29 cellular contexts compared by ENCODE assay signal in genomic region chr19:57473646-57474045, GRCh38. TPM values are rescaled to one million over a fixed set of nuclear protein-coding genes. Genes with fewer than 3 reads are reported as not detected.
A peak's percentile ranks its signal among the peaks of the same experiment; 100 is the strongest.
DNase-seq lines count a peak whose midpoint lies in the region; ATAC-seq, FAIRE-seq and TF ChIP-seq lines count a peak whose summit lies in the region.
"Had no signal": no experiment of that assay in that cellular context is flagged by ENCODE, and none has a peak within 500 bp of the region (broad histone marks: within the 10 kb centered on the region; RNA-seq: fewer than 3 reads in every experiment).

No MANE protein-coding gene starts in this region.

- no peak overlapping the region for H3K27ac Mint-ChIP-seq in endodermal cell
- H3K27ac Mint-ChIP-seq: activated CD8-positive, alpha-beta T cell treated with anti-CD3 and anti-CD28 coated beads for 36 hours; activated naive CD8-positive, alpha-beta T cell treated with anti-CD3 and anti-CD28 coated beads, Interleukin-2, amount 50 U/mL, for 24 hours; HFFc6; immature natural killer cell had no signal

- TF ChIP-seq POLR2A in spleen (IDR thresholded peaks at IDR 0.05), result no peak

- H3K36me3 ChIP-seq in GM23248 (ENCODE audit: low read depth) (peaks cover 50% of the 10 kb centered on the region), OCI-LY7 (ENCODE audit: insufficient read depth, low read length) (0 out of 2 replicates have a peak, but pooled peaks cover 5% of the 10 kb centered on the region), endodermal cell (ENCODE audit: control insufficient read depth, insufficient read depth, low read length) (peaks cover 69% of the 10 kb centered on the region), kidney (ENCODE audit: control insufficient read depth in 1 of 2, insufficient read depth in 2 of 2, low read length in 2 of 2) (peaks cover 27 to 42% of the 10 kb centered on the region in 2 donors), spleen (peaks cover 18 to 78% (median 45%) of the 10 kb centered on the region in 6 donors)

- H3K36me3 Mint-ChIP-seq in endodermal cell (ENCODE audit: low read depth), result peaks cover 91% of the 10 kb centered on the region

- TF ChIP-seq CTCF in OCI-LY7 (conservative IDR thresholded peaks at IDR 0.05; ENCODE audit: low read length) (no peak), endodermal cell (conservative IDR thresholded peaks at IDR 0.05) (no peak), kidney (IDR thresholded peaks at IDR 0.05; ENCODE audit: borderline replicate concordance, extremely low read depth, insufficient read depth) (no peak), spleen (IDR thresholded peaks at IDR 0.05 in 8 of 11, conservative IDR thresholded peaks at IDR 0.05 in 3 of 11) (no peak)

- H3K9me3 ChIP-seq in GM23248 (ENCODE audit: low read depth), result peaks cover 6% of the 10 kb centered on the region
- peaks cover 27% of the 10 kb centered on the region for H3K9me3 ChIP-seq in OCI-LY7 (ENCODE audit: low read length)
- peaks cover 90% of the 10 kb centered on the region for H3K9me3 ChIP-seq in endodermal cell (ENCODE audit: control insufficient read depth, low read length)
- peaks cover 54 to 82% of the 10 kb centered on the region in 2 donors for H3K9me3 ChIP-seq in kidney (ENCODE audit: control insufficient read depth in 1 of 2, low read length in 2 of 2)
- H3K9me3 ChIP-seq in spleen, result peaks cover 54 to 95% (median 90%) of the 10 kb centered on the region in 8 donors

- peaks cover 9% of the 10 kb centered on the region; the same call in 1 of the 2 replicates for H3F3A ChIP-seq in GM23248 (ENCODE audit: insufficient read depth)

- H3K79me2 ChIP-seq in GM23248 (ENCODE audit: insufficient read depth) (peaks cover 87% of the 10 kb centered on the region), OCI-LY7 (ENCODE audit: insufficient read depth, low read depth, low read length) (no peaks in the 10 kb centered on the region)

- H3K27ac ChIP-seq in GM23248 (no peak overlapping the region), OCI-LY7 (ENCODE audit: low read depth, low read length, poor library complexity, severe bottlenecking) (no peak overlapping the region), endodermal cell (ENCODE audit: low read depth, low read length) (no peak overlapping the region), kidney (ENCODE audit: low read depth in 2 of 2, low read length in 2 of 2) (no peak overlapping the region), spleen (no peak overlapping the region)
- H3K27ac ChIP-seq: brain microvascular endothelial cell, foreskin keratinocyte, KMS-11, parathyroid adenoma, right atrium auricular region, RWPE1, transverse colon had no signal

- H2AFZ ChIP-seq in GM23248 (no peak overlapping the region), OCI-LY7 (ENCODE audit: low read length) (no peak overlapping the region)
- H2AFZ ChIP-seq: parathyroid adenoma had no signal

- in situ Hi-C loops in GM23248 (cut with MboI), result no loop called here

- peaks cover 1% of the 10 kb centered on the region for H3K27me3 Mint-ChIP-seq in endodermal cell (ENCODE audit: insufficient read depth)
- H3K27me3 Mint-ChIP-seq: activated CD8-positive, alpha-beta T cell treated with anti-CD3 and anti-CD28 coated beads for 36 hours; activated naive CD8-positive, alpha-beta T cell treated with anti-CD3 and anti-CD28 coated beads, Interleukin-2, amount 50 U/mL, for 24 hours had no signal

- H3K4me2 ChIP-seq in GM23248 (ENCODE audit: unreplicated experiment), result no peak overlapping the region
- H3K4me2 ChIP-seq in OCI-LY7 (ENCODE audit: low read length), result peak overlapping the region; percentile 16; the same call in 1 of the 2 replicates
- H3K4me2 ChIP-seq: KMS-11 had no signal

- H3K4me3 Mint-ChIP-seq in endodermal cell, result no peak overlapping the region
- H3K4me3 Mint-ChIP-seq: activated CD8-positive, alpha-beta T cell treated with anti-CD3 and anti-CD28 coated beads for 36 hours; activated naive CD8-positive, alpha-beta T cell treated with anti-CD3 and anti-CD28 coated beads, Interleukin-2, amount 50 U/mL, for 24 hours; HFFc6; immature natural killer cell had no signal

- no TSS peak for BruUV-seq in OCI-LY7 (replicated peaks; lab: Mats Ljungman, UMichigan)

- no peak for FAIRE-seq in kidney (lab: Jason Lieb, UNC)
- FAIRE-seq: TTC549 had no signal

- no peak for ATAC-seq in GM21723 (IDR thresholded peaks at IDR 0.05; ENCODE audit: unreplicated experiment)
- ATAC-seq: activated CD8-positive, alpha-beta T cell treated with anti-CD3 and anti-CD28 coated beads for 36 hours; activated naive CD8-positive, alpha-beta T cell treated with anti-CD3 and anti-CD28 coated beads, Interleukin-2, amount 50 U/mL, for 24 hours; foreskin keratinocyte; stimulated activated naive CD8-positive, alpha-beta T cell treated with anti-CD3 and anti-CD28 coated beads, Interleukin-15, Interleukin-2, amounts not matched to agents 100 U/mL and 50 U/mL, for 24 hours had no signal

- no peak overlapping the region for H3K4me3 ChIP-seq in GM23248
- no peak overlapping the region for H3K4me3 ChIP-seq in OCI-LY7 (ENCODE audit: low read depth, low read length, poor library complexity, severe bottlenecking)
- H3K4me3 ChIP-seq in endodermal cell (ENCODE audit: low read length), result peak overlapping the region; percentile 67
- peak overlapping the region; percentile 10 to 16 for H3K4me3 ChIP-seq in kidney (ENCODE audit: low read length in 2 of 2)
- H3K4me3 ChIP-seq in spleen, result peak overlapping the region in 1 of 8 donors; percentile 38
- H3K4me3 ChIP-seq: right atrium auricular region, transverse colon had no signal

- WGBS in GM23248 (ENCODE audit: low coverage in 1 of 2, low lambda C conversion rate in 2 of 2, missing lambda C conversion rate in 2 of 2), 2 experiments, result 88 to 93% methylated on average over 4 of the region's 4 CpGs
- 98 to 100% methylated on average over 4 of the region's 4 CpGs for WGBS in endodermal cell (ENCODE audit: insufficient coverage in 1 of 2, insufficient read length in 1 of 2), 2 experiments
- 88 to 95% (median 93%) methylated on average over 4 of the region's 4 CpGs for WGBS in spleen, 5 donors

- H3K9me2 ChIP-seq in GM23248 (ENCODE audit: insufficient read depth), result no peaks in the 10 kb centered on the region
- H3K9me2 ChIP-seq in OCI-LY7 (ENCODE audit: insufficient read depth, low read length), result no peaks in the 10 kb centered on the region

- peaks cover 98% of the 10 kb centered on the region for H3K9me3 Mint-ChIP-seq in endodermal cell

- H3K9ac ChIP-seq in GM23248 (no peak overlapping the region), endodermal cell (ENCODE audit: extremely low read depth, low read length, poor library complexity, severe bottlenecking) (no peak overlapping the region), kidney (ENCODE audit: low read length in 2 of 2) (no peak overlapping the region)
- H3K9ac ChIP-seq: KMS-11, parathyroid adenoma had no signal

- H3K4me1 ChIP-seq in GM23248 (ENCODE audit: insufficient read depth), result peaks cover 8% of the 10 kb centered on the region; the same call in 1 of the 2 replicates
- H3K4me1 ChIP-seq in OCI-LY7 (ENCODE audit: insufficient read depth, low read length, poor library complexity, severe bottlenecking), result peaks cover 17% of the 10 kb centered on the region
- H3K4me1 ChIP-seq in endodermal cell (ENCODE audit: control insufficient read depth, insufficient read depth, low read length), result no peaks in the 10 kb centered on the region
- H3K4me1 ChIP-seq in kidney (ENCODE audit: control insufficient read depth in 1 of 2, insufficient read depth in 1 of 2, low read depth in 1 of 2, low read length in 2 of 2), result peaks cover 0 to 2% of the 10 kb centered on the region in 2 donors
- H3K4me1 ChIP-seq in spleen, result peaks cover 7 to 20% (median 13%) of the 10 kb centered on the region in 6 donors
- H3K4me1 ChIP-seq: foreskin keratinocyte, parathyroid adenoma had no signal

- POLR2A ChIA-PET in OCI-LY7 (lab: Charles Lee), result no interaction called here

- intact Hi-C loops in OCI-LY7 (cut with micrococcal nuclease; ENCODE audit: unreplicated experiment) (no loop called here), kidney (cut with DNase I) (no loop called here), spleen (cut with DNase I; ENCODE audit: low total_unique reads) (no loop called here)

- H4K20me1 ChIP-seq in GM23248 (ENCODE audit: insufficient read depth) (no peaks in the 10 kb centered on the region), OCI-LY7 (ENCODE audit: insufficient read depth, low read length) (no peaks in the 10 kb centered on the region)

- H3K27me3 ChIP-seq in GM23248 (replicated peaks; ENCODE audit: insufficient read depth) (no peaks in the 10 kb centered on the region), endodermal cell (ENCODE audit: control insufficient read depth, insufficient read depth, low read length, poor library complexity, severe bottlenecking) (no peaks in the 10 kb centered on the region), spleen (replicated peaks in 1 of 7) (no peaks in the 10 kb centered on the region)
- H3K27me3 ChIP-seq: brain microvascular endothelial cell, foreskin keratinocyte, right atrium auricular region, transverse colon had no signal

- DNase-seq in GM23248, result peak; percentile 17
- no peak for DNase-seq in OCI-LY7 (ENCODE audit: low spot score)
- no peak for DNase-seq in endodermal cell
- no peak for DNase-seq in kidney
- DNase-seq in spleen, result no peak
- no peak for DNase-seq in AG08396 (ENCODE audit: low spot score)
- no peak for DNase-seq in stimulated activated CD4-positive, alpha-beta T cell treated with anti-CD3 and anti-CD28 coated beads, Interleukin-12 subunit alpha, Interleukin-12 subunit beta, amount 100 ng/mL, for 4 hours
- DNase-seq: activated CD4-positive, alpha-beta T cell treated with anti-CD3 and anti-CD28 coated beads for 1 hour; activated CD8-positive, alpha-beta T cell treated with anti-CD3 and anti-CD28 coated beads for 36 hours; activated gamma-delta T cell; activated naive CD8-positive, alpha-beta T cell treated with anti-CD3 and anti-CD28 coated beads, Interleukin-2, amount 50 U/mL, for 24 hours; activated T-cell treated with anti-CD3 and anti-CD28 coated beads for 4 hours; brain microvascular endothelial cell; cortex of kidney; foreskin keratinocyte; HFFc6; immature natural killer cell; NCI-H187; NCI-H345; NCI-H748 treated with DMSO at 0.1 percent for 48 hours; stimulated activated naive CD8-positive, alpha-beta T cell treated with anti-CD3 and anti-CD28 coated beads, Interleukin-15, Interleukin-2, amounts not matched to agents 100 U/mL and 50 U/mL, for 24 hours; transverse colon had no signal

- CTCF ChIA-PET in OCI-LY7 (lab: Charles Lee; ENCODE audit: unreplicated experiment), result no interaction called here

- no peaks in the 10 kb centered on the region for H3K4me1 Mint-ChIP-seq in endodermal cell

RNA-seq across cellular contexts. Expression of gene ZNF772, which starts 3.7 kb away (rescaled TPM):
- 13.6 and 13.7 TPM in 2 replicates for total RNA-seq in GM23248 (2014; rRNA removed; shearing (Covaris generic))
- polyA plus RNA-seq in GM23248 (2016; fragmentation: Nextera tagmentation; extraction: Ambion mirVana), result 4.1 and 5.8 TPM in 2 replicates
- 0.85 and 0.88 TPM in 2 replicates for total RNA-seq in OCI-LY7 (2014; rRNA removed; shearing (Covaris generic))
- 1.1 and 1.5 TPM in 2 replicates for total RNA-seq in OCI-LY7 (2022)
- 10 to 100 TPM in 1 of 2 donors, 1 to 10 TPM in 1; 9.1 to 11.8 TPM for total RNA-seq in endodermal cell
- 8.8 TPM for polyA plus RNA-seq in endodermal cell (2013, experiment 1 of 2)
- 9.8 TPM for polyA plus RNA-seq in endodermal cell (2013, experiment 2 of 2)
- 20.0 TPM for total RNA-seq in kidney
- 3.1 TPM for polyA plus RNA-seq in kidney (ENCODE audit: insufficient read depth, low read depth, low replicate concordance)
- 10 to 100 TPM; 10.9 to 33.7 (median 19.9) TPM for total RNA-seq in spleen
- polyA plus RNA-seq in spleen, result 1 to 10 TPM; 1.4 to 3.3 (median 2.7) TPM

RNA-seq across cellular contexts. Expression of gene ZNF419, which starts 13.9 kb away (rescaled TPM):
- total RNA-seq in GM23248 (2014; rRNA removed; shearing (Covaris generic)), result 13.9 and 29.0 TPM in 2 replicates
- polyA plus RNA-seq in GM23248 (2016; fragmentation: Nextera tagmentation; extraction: Ambion mirVana) (7.5 and 8.7 TPM in 2 replicates), kidney (ENCODE audit: insufficient read depth, low read depth, low replicate concordance) (5.7 TPM), spleen (1 to 10 TPM; 5.9 to 8.7 (median 8.3) TPM)
- 5.0 and 7.2 TPM in 2 replicates for total RNA-seq in OCI-LY7 (2014; rRNA removed; shearing (Covaris generic))
- total RNA-seq in OCI-LY7 (2022) (6.7 and 10.5 TPM in 2 replicates), endodermal cell (10 to 100 TPM; 16.8 to 17.0 TPM), kidney (15.4 TPM), spleen (10 to 100 TPM in 6 of 7 donors, 1 to 10 TPM in 1; 8.8 to 20.4 (median 15.6) TPM)
- 12.3 TPM for polyA plus RNA-seq in endodermal cell (2013, experiment 1 of 2)
- 11.2 TPM for polyA plus RNA-seq in endodermal cell (2013, experiment 2 of 2)

RNA-seq across cellular contexts. Expression of gene VN1R1, which starts 16.7 kb away (rescaled TPM):
- 0.32 and 1.5 TPM in 2 replicates for total RNA-seq in GM23248 (2014; rRNA removed; shearing (Covaris generic))
- polyA plus RNA-seq in GM23248 (2016; fragmentation: Nextera tagmentation; extraction: Ambion mirVana) (0.58 and 0.68 TPM in 2 replicates), kidney (ENCODE audit: insufficient read depth, low read depth, low replicate concordance) (0.41 TPM), spleen (under 1 TPM; 0.26 to 0.30 (median 0.30) TPM)
- total RNA-seq in OCI-LY7 (2014; rRNA removed; shearing (Covaris generic)), result not detected in 2 replicates
- total RNA-seq in OCI-LY7 (2022) (not detected in 2 replicates), endodermal cell (1 to 10 TPM in 1 of 2 donors, under 1 TPM in 1; 0.68 to 1.2 TPM), kidney (1.7 TPM), spleen (1 to 10 TPM in 5 of 7 donors, under 1 TPM in 2; 0.82 to 2.0 (median 1.4) TPM)
- polyA plus RNA-seq in endodermal cell (2013, experiment 1 of 2), result 0.61 TPM
- 1.6 TPM for polyA plus RNA-seq in endodermal cell (2013, experiment 2 of 2)
- total RNA-seq: G401 had no signal
- polyA plus RNA-seq: immature natural killer cell had no signal

RNA-seq across cellular contexts. Expression of gene ZNF773, which starts 26.1 kb away (rescaled TPM):
- total RNA-seq in GM23248 (2014; rRNA removed; shearing (Covaris generic)), result 33.7 and 41.0 TPM in 2 replicates
- polyA plus RNA-seq in GM23248 (2016; fragmentation: Nextera tagmentation; extraction: Ambion mirVana) (18.6 and 22.2 TPM in 2 replicates), kidney (ENCODE audit: insufficient read depth, low read depth, low replicate concordance) (3.4 TPM), spleen (1 to 10 TPM; 3.0 to 5.7 (median 3.9) TPM)
- total RNA-seq in OCI-LY7 (2014; rRNA removed; shearing (Covaris generic)), result 9.6 and 12.0 TPM in 2 replicates
- total RNA-seq in OCI-LY7 (2022) (6.1 and 8.7 TPM in 2 replicates), endodermal cell (10 to 100 TPM in 1 of 2 donors, 1 to 10 TPM in 1; 7.9 to 12.4 TPM), kidney (12.1 TPM), spleen (10 to 100 TPM; 10.5 to 25.2 (median 17.5) TPM)
- polyA plus RNA-seq in endodermal cell (2013, experiment 1 of 2), result 8.3 TPM
- polyA plus RNA-seq in endodermal cell (2013, experiment 2 of 2), result 7.8 TPM

RNA-seq across cellular contexts. Expression of gene ZNF749, which starts 38.5 kb away (rescaled TPM):
- total RNA-seq in GM23248 (2014; rRNA removed; shearing (Covaris generic)), result 2.4 and 3.6 TPM in 2 replicates
- polyA plus RNA-seq in GM23248 (2016; fragmentation: Nextera tagmentation; extraction: Ambion mirVana) (15.8 and 17.5 TPM in 2 replicates), kidney (ENCODE audit: insufficient read depth, low read depth, low replicate concordance) (9.9 TPM), spleen (1 to 10 TPM; 2.7 to 9.4 (median 5.4) TPM)
- total RNA-seq in OCI-LY7 (2014; rRNA removed; shearing (Covaris generic)), result 27.1 and 30.1 TPM in 2 replicates
- total RNA-seq in OCI-LY7 (2022) (14.2 and 18.0 TPM in 2 replicates), endodermal cell (10 to 100 TPM; 25.0 to 28.5 TPM), kidney (14.2 TPM), spleen (10 to 100 TPM in 4 of 7 donors, 1 to 10 TPM in 3; 7.3 to 15.4 (median 10.8) TPM)
- 11.5 TPM for polyA plus RNA-seq in endodermal cell (2013, experiment 1 of 2)
- polyA plus RNA-seq in endodermal cell (2013, experiment 2 of 2), result 13.4 TPM

Comparison
In these comparisons a context has a peak if more than half of its experiments do, and no peak if none do; other contexts are left out.
1. H3K4me3 ChIP-seq: peak in endodermal cell (single experiment) and kidney (2 of 2); none in GM23248 (single experiment) and OCI-LY7 (single experiment).